8 cellular contexts compared by ENCODE assay signal in the genomic region with DNA sequence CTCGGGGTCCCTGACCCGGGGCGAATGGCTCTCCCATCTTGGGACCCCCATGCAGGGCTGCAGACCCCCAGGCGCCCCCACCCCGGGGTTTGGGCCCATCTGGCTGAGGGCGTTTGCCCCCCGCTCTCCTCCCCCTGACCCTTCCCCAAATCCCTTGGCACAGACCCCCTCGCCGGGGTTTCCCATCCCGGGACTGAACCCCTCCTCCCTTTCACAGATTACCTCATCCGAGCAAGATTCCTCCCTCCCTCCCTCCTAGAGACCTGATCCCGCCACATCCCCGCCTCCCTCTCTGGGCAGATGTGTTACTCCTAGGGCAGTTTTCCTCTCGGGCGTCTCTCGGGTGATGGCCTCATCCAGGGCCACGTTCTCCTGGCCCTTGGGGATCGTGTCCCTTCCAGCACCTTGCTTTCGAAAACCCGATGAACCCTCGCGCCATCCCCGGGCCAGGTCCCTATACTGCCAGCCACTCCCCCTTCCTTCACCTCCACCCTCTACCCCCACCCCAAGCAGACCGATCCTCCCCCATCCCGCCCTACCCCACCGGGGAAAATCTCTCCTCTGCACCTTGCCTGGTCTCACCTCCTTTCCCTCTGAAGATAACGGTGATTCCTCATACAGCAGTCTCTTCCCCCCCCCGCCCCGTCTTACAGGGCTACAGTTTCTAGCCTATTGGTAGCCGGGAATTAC. TPM values are rescaled to one million over a fixed set of nuclear protein-coding genes. Genes with fewer than 3 reads are reported as not detected.
DNase-seq lines count a peak whose midpoint lies in the region; ATAC-seq and TF ChIP-seq lines count a peak whose summit lies in the region.

No MANE protein-coding gene starts in this region.

- peaks cover 48% of the 10 kb centered on the region for H3K4me1 Mint-ChIP-seq in activated CD4-positive, alpha-beta T cell treated with anti-CD3 and anti-CD28 coated beads for 36 hours

- H3K4me1 ChIP-seq in liver (ENCODE audit: control insufficient read depth in 4 of 4, insufficient read depth in 4 of 4, low read length in 3 of 4): peaks cover 4 to 51% (median 42%) of the 10 kb centered on the region in 4 donors

- H3K36me3 ChIP-seq in liver (ENCODE audit: control insufficient read depth in 4 of 4, insufficient read depth in 3 of 4, low read depth in 1 of 4, low read length in 3 of 4): no peaks in the 10 kb centered on the region

- H3K27me3 Mint-ChIP-seq in activated CD4-positive, alpha-beta T cell treated with anti-CD3 and anti-CD28 coated beads for 36 hours: no peaks in the 10 kb centered on the region

- intact Hi-C loops in activated CD4-positive, alpha-beta T cell treated with anti-CD3 and anti-CD28 coated beads for 36 hours (cut with DNase I, micrococcal nuclease): loop anchor here (1.0 to 5.0 kb wide), 11 partner anchors 78 to 1205 kb away; a partner anchor contains a TSS

- TF ChIP-seq CTCF in coronary artery (IDR thresholded peaks at IDR 0.05) (no peak), liver (IDR thresholded peaks at IDR 0.05; ENCODE audit: low read depth, low read length, missing input control) (no peak)

- H3K4me3 Mint-ChIP-seq in activated CD4-positive, alpha-beta T cell treated with anti-CD3 and anti-CD28 coated beads for 36 hours: peak overlapping the region; percentile 94

- WGBS in liver: 1% methylated on average over 30 of the region's 30 CpGs

- peaks cover 27% of the 10 kb centered on the region for H3K36me3 Mint-ChIP-seq in activated CD4-positive, alpha-beta T cell treated with anti-CD3 and anti-CD28 coated beads for 36 hours (ENCODE audit: low read depth)

- peak overlapping the region; percentile 90 to 94 for H3K27ac ChIP-seq in coronary artery
- peak overlapping the region; percentile 79 to 84 for H3K27ac ChIP-seq in liver (ENCODE audit: low read depth in 1 of 2, low read length in 2 of 2)

- no peak for TF ChIP-seq RAD21 in liver (IDR thresholded peaks at IDR 0.05)

- no peaks in the 10 kb centered on the region for H3K9me3 ChIP-seq in liver (ENCODE audit: control insufficient read depth in 4 of 4, low read length in 3 of 4)

- peak overlapping the region; percentile 49 to 58 for H3K9ac ChIP-seq in liver (ENCODE audit: low read depth in 1 of 2, low read length in 2 of 2)

- DNase-seq in DMS79 treated with DMSO at 0.1 percent for 48 hours (lab: John Stamatoyannopoulos, UW) (peak; percentile 49), M059J (ENCODE audit: low read depth) (peak; percentile 67), coronary artery (ENCODE audit: low spot score) (peak; percentile 77)
- DNase-seq in activated CD4-positive, alpha-beta T cell treated with anti-CD3 and anti-CD28 coated beads for 36 hours: peak; percentile 76
- peak; percentile 30 to 40 for DNase-seq in stimulated activated CD4-positive, alpha-beta T cell treated with anti-CD3 and anti-CD28 coated beads, Interleukin-4, amount 100 ng/mL, for 4 hours

- ATAC-seq in activated CD4-positive, alpha-beta T cell treated with anti-CD3 and anti-CD28 coated beads for 36 hours: peak; percentile 9
- ATAC-seq in GM18867 (IDR thresholded peaks at IDR 0.05; ENCODE audit: unreplicated experiment) (no peak), HG03439 (IDR thresholded peaks at IDR 0.05; ENCODE audit: unreplicated experiment) (no peak)

- H3K9me3 Mint-ChIP-seq in activated CD4-positive, alpha-beta T cell treated with anti-CD3 and anti-CD28 coated beads for 36 hours (ENCODE audit: low read depth): no peaks in the 10 kb centered on the region

- no peaks in the 10 kb centered on the region for H3K27me3 ChIP-seq in liver (ENCODE audit: control insufficient read depth in 4 of 4, insufficient read depth in 4 of 4, low read length in 3 of 4)

- H3K27ac Mint-ChIP-seq in activated CD4-positive, alpha-beta T cell treated with anti-CD3 and anti-CD28 coated beads for 36 hours: peak overlapping the region; percentile 94

- CTCF ChIA-PET in activated CD4-positive, alpha-beta T cell treated with anti-CD3 and anti-CD28 coated beads for 36 hours (lab: Charles Lee): interaction anchor here (0.7 kb wide), 1 partner anchor 19 kb away, joined by 3 read pairs; no protein-coding TSS in a partner anchor

- POLR2A ChIA-PET in activated CD4-positive, alpha-beta T cell treated with anti-CD3 and anti-CD28 coated beads for 36 hours (lab: Charles Lee): interaction anchor here (0.6 to 1.9 kb wide), 2 partner anchors 11 to 51 kb away, joined by 3 to 8 read pairs; no protein-coding TSS in a partner anchor

- H3K4me3 ChIP-seq in coronary artery (peak overlapping the region; percentile 92), liver (ENCODE audit: low read depth in 1 of 3, low read length in 3 of 3) (peak overlapping the region; percentile 63 to 98 (median 88))

TF ChIP-seq in liver, 16 proteins besides CTCF, POLR2A, EP300 and RAD21:
- TF ChIP-seq, protein P1, sequence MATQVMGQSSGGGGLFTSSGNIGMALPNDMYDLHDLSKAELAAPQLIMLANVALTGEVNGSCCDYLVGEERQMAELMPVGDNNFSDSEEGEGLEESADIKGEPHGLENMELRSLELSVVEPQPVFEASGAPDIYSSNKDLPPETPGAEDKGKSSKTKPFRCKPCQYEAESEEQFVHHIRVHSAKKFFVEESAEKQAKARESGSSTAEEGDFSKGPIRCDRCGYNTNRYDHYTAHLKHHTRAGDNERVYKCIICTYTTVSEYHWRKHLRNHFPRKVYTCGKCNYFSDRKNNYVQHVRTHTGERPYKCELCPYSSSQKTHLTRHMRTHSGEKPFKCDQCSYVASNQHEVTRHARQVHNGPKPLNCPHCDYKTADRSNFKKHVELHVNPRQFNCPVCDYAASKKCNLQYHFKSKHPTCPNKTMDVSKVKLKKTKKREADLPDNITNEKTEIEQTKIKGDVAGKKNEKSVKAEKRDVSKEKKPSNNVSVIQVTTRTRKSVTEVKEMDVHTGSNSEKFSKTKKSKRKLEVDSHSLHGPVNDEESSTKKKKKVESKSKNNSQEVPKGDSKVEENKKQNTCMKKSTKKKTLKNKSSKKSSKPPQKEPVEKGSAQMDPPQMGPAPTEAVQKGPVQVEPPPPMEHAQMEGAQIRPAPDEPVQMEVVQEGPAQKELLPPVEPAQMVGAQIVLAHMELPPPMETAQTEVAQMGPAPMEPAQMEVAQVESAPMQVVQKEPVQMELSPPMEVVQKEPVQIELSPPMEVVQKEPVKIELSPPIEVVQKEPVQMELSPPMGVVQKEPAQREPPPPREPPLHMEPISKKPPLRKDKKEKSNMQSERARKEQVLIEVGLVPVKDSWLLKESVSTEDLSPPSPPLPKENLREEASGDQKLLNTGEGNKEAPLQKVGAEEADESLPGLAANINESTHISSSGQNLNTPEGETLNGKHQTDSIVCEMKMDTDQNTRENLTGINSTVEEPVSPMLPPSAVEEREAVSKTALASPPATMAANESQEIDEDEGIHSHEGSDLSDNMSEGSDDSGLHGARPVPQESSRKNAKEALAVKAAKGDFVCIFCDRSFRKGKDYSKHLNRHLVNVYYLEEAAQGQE (IDR thresholded peaks at IDR 0.05): no peak
- TF ChIP-seq, protein P2, sequence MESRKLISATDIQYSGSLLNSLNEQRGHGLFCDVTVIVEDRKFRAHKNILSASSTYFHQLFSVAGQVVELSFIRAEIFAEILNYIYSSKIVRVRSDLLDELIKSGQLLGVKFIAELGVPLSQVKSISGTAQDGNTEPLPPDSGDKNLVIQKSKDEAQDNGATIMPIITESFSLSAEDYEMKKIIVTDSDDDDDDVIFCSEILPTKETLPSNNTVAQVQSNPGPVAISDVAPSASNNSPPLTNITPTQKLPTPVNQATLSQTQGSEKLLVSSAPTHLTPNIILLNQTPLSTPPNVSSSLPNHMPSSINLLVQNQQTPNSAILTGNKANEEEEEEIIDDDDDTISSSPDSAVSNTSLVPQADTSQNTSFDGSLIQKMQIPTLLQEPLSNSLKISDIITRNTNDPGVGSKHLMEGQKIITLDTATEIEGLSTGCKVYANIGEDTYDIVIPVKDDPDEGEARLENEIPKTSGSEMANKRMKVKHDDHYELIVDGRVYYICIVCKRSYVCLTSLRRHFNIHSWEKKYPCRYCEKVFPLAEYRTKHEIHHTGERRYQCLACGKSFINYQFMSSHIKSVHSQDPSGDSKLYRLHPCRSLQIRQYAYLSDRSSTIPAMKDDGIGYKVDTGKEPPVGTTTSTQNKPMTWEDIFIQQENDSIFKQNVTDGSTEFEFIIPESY (IDR thresholded peaks at IDR 0.05): no peak
- no peak for TF ChIP-seq GABPA (IDR thresholded peaks at IDR 0.05 in 1 of 2, conservative IDR thresholded peaks at IDR 0.05 in 1 of 2)
- no peak for TF ChIP-seq YY1 (IDR thresholded peaks at IDR 0.05)
- TF ChIP-seq, protein P3, sequence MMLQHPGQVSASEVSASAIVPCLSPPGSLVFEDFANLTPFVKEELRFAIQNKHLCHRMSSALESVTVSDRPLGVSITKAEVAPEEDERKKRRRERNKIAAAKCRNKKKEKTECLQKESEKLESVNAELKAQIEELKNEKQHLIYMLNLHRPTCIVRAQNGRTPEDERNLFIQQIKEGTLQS (IDR thresholded peaks at IDR 0.05): no peak
- no peak for TF ChIP-seq HNF4A (conservative IDR thresholded peaks at IDR 0.05)
- TF ChIP-seq TAF1 (conservative IDR thresholded peaks at IDR 0.05): no peak
- no peak for TF ChIP-seq RXRA (IDR thresholded peaks at IDR 0.05)

RNA-seq across cellular contexts. Expression of a gene that starts 0.9 kb away (rescaled TPM):
- total RNA-seq in M059J (2014; rRNA removed; shearing (Covaris generic)): 26.5 and 40.4 TPM in 2 replicates
- total RNA-seq in activated CD4-positive, alpha-beta T cell treated with anti-CD3 and anti-CD28 coated beads for 36 hours: 10 to 100 TPM; 64.1 to 67.1 TPM
- total RNA-seq in liver: 10 to 100 TPM; 19.2 to 27.9 TPM
- 1 to 10 TPM; 4.3 to 6.5 TPM for polyA plus RNA-seq in liver

RNA-seq across cellular contexts. Expression of a gene that starts 35.8 kb away (rescaled TPM):
- 112 and 130 TPM in 2 replicates for total RNA-seq in M059J (2014; rRNA removed; shearing (Covaris generic))
- total RNA-seq in activated CD4-positive, alpha-beta T cell treated with anti-CD3 and anti-CD28 coated beads for 36 hours: 100 to 1,000 TPM; 136 to 229 TPM
- 10 to 100 TPM; 25.5 to 65.1 TPM for total RNA-seq in liver
- polyA plus RNA-seq in liver: 100 to 1,000 TPM; 110 to 542 TPM
